In genomic region chr11:65381721-65382035, GRCh38 we compare ENCODE assay signal across 9 cellular contexts. TPM values are rescaled to one million over a fixed set of nuclear protein-coding genes. Genes with fewer than 3 reads are reported as not detected.
A peak's percentile ranks its signal among the peaks of the same experiment; 100 is the strongest.
DNase-seq lines count a peak whose midpoint lies in the region; ATAC-seq, FAIRE-seq and TF ChIP-seq lines count a peak whose summit lies in the region.
"Had no signal": no experiment of that assay in that cellular context is flagged by ENCODE, and none has a peak within 500 bp of the region (broad histone marks: within the 10 kb centered on the region; RNA-seq: fewer than 3 reads in every experiment).

No MANE protein-coding gene starts in this region.

- H3K27me3 ChIP-seq in IMR-90 (ENCODE audit: control insufficient read depth, insufficient read depth, low read length) = no peaks in the 10 kb centered on the region

- TF ChIP-seq CTCF in IMR-90 (conservative IDR thresholded peaks at IDR 0.05; ENCODE audit: low read depth, low read length) = no peak
- no peak for TF ChIP-seq CTCF in kidney (IDR thresholded peaks at IDR 0.05; ENCODE audit: borderline replicate concordance, extremely low read depth, insufficient read depth)

- CTCF ChIA-PET in IMR-90 (lab: Yijun Ruan, JAX) = interaction anchor here (0.6 to 1.1 kb wide), 2 partner anchors 10 to 90 kb away, joined by 3 read pairs; no protein-coding TSS in a partner anchor

- H3K4me3 Mint-ChIP-seq in stimulated activated naive CD8-positive, alpha-beta T cell treated with anti-CD3 and anti-CD28 coated beads, Interleukin-15, Interleukin-2, amounts not matched to agents 100 ng/mL and 50 ng/mL, for 24 hours = peak overlapping the region; percentile 89
- peak overlapping the region; percentile 87 for H3K4me3 Mint-ChIP-seq in activated naive CD8-positive, alpha-beta T cell treated with anti-CD3 and anti-CD28 coated beads for 36 hours

- peak overlapping the region; percentile 95 for H2BK5ac ChIP-seq in IMR-90 (ENCODE audit: low read depth, low read length, poor library complexity, severe bottlenecking)

- no peaks in the 10 kb centered on the region for H3K27me3 Mint-ChIP-seq in stimulated activated naive CD8-positive, alpha-beta T cell treated with anti-CD3 and anti-CD28 coated beads, Interleukin-15, Interleukin-2, amounts not matched to agents 100 ng/mL and 50 ng/mL, for 24 hours
- H3K27me3 Mint-ChIP-seq in activated naive CD8-positive, alpha-beta T cell treated with anti-CD3 and anti-CD28 coated beads for 36 hours = no peaks in the 10 kb centered on the region

- H3K56ac ChIP-seq in IMR-90 (ENCODE audit: extremely low read depth, insufficient read depth, low read length) = peak overlapping the region; percentile 81

- peak overlapping the region; percentile 93 for H2BK20ac ChIP-seq in IMR-90 (ENCODE audit: low read depth, low read length)

- H4K8ac ChIP-seq in IMR-90 (ENCODE audit: low read depth in 2 of 2, low read length in 2 of 2) = peak overlapping the region; percentile 66 to 88

- peak overlapping the region; percentile 66 for H2AK5ac ChIP-seq in IMR-90 (ENCODE audit: low read depth, low read length)

- H3K9me3 ChIP-seq in IMR-90 (ENCODE audit: control insufficient read depth, insufficient read depth, low read length) (no peaks in the 10 kb centered on the region), kidney (ENCODE audit: control insufficient read depth in 1 of 2, low read length in 2 of 2) (no peaks in the 10 kb centered on the region)

- peak overlapping the region; percentile 76 for H4K5ac ChIP-seq in IMR-90 (ENCODE audit: low read depth, low read length)

- WGBS in IMR-90 (ENCODE audit: extremely low coverage in 2 of 2, insufficient read length in 1 of 2), 2 experiments = no CpG with 5 or more reads among the region's 6 CpGs

- peak overlapping the region; percentile 99 for H3K27ac Mint-ChIP-seq in stimulated activated naive CD8-positive, alpha-beta T cell treated with anti-CD3 and anti-CD28 coated beads, Interleukin-15, Interleukin-2, amounts not matched to agents 100 ng/mL and 50 ng/mL, for 24 hours
- peak overlapping the region; percentile 99 for H3K27ac Mint-ChIP-seq in activated naive CD8-positive, alpha-beta T cell treated with anti-CD3 and anti-CD28 coated beads for 36 hours

- H3K9ac ChIP-seq in IMR-90 (ENCODE audit: low read depth, low read length) (peak overlapping the region; percentile 57), kidney (ENCODE audit: low read length in 2 of 2) (peak overlapping the region; percentile 71 to 86)

- peaks cover 56% of the 10 kb centered on the region for H3K4me1 Mint-ChIP-seq in stimulated activated naive CD8-positive, alpha-beta T cell treated with anti-CD3 and anti-CD28 coated beads, Interleukin-15, Interleukin-2, amounts not matched to agents 100 ng/mL and 50 ng/mL, for 24 hours (ENCODE audit: low read depth)
- peaks cover 50% of the 10 kb centered on the region for H3K4me1 Mint-ChIP-seq in activated naive CD8-positive, alpha-beta T cell treated with anti-CD3 and anti-CD28 coated beads for 36 hours

- H4K20me1 ChIP-seq in IMR-90 (ENCODE audit: insufficient read depth, low read length) = peaks cover 6% of the 10 kb centered on the region

- no peak for DNase-seq in stimulated activated naive CD8-positive, alpha-beta T cell treated with anti-CD3 and anti-CD28 coated beads, Interleukin-15, Interleukin-2, amounts not matched to agents 100 U/mL and 50 U/mL, for 24 hours
- DNase-seq in IMR-90 (no peak), kidney (no peak), substantia nigra (lab: John Stamatoyannopoulos, UW) (peak in 2 of 49 donors; percentile 29 to 50), NCI-H146 (lab: John Stamatoyannopoulos, UW) (no peak)
- no peak for DNase-seq in activated naive CD8-positive, alpha-beta T cell treated with anti-CD3 and anti-CD28 coated beads for 36 hours
- no peak for DNase-seq in stimulated activated CD4-positive, alpha-beta T cell treated with anti-CD3 and anti-CD28 coated beads, Interleukin-2, amount 100 ng/mL, for 24 hours

- no peaks in the 10 kb centered on the region for H3K36me3 ChIP-seq in IMR-90 (ENCODE audit: control insufficient read depth, insufficient read depth, low read length)
- H3K36me3 ChIP-seq in kidney (ENCODE audit: control insufficient read depth in 1 of 2, insufficient read depth in 2 of 2, low read length in 2 of 2) = no peaks in the 10 kb centered on the region

- H2BK120ac ChIP-seq in IMR-90 (ENCODE audit: low read depth, low read length) = peak overlapping the region; percentile 99

- no peak for TF ChIP-seq RAD21 in IMR-90 (IDR thresholded peaks at IDR 0.05; ENCODE audit: low read length)

- POLR2A ChIA-PET in IMR-90 (lab: Charles Lee; ENCODE audit: unreplicated experiment) = interaction anchor here (1.5 to 4.7 kb wide), 2 partner anchors 41 to 118 kb away, joined by 4 to 32 read pairs; partner anchors contain the start of genes MALAT1 and NEAT1

- no peaks in the 10 kb centered on the region for H3K36me3 Mint-ChIP-seq in stimulated activated naive CD8-positive, alpha-beta T cell treated with anti-CD3 and anti-CD28 coated beads, Interleukin-15, Interleukin-2, amounts not matched to agents 100 ng/mL and 50 ng/mL, for 24 hours (ENCODE audit: low read depth)
- H3K36me3 Mint-ChIP-seq in activated naive CD8-positive, alpha-beta T cell treated with anti-CD3 and anti-CD28 coated beads for 36 hours = no peaks in the 10 kb centered on the region

- H3K27ac ChIP-seq in IMR-90 (ENCODE audit: insufficient read depth, low read length) = peak overlapping the region; percentile 89
- peak overlapping the region; percentile 94 to 100 for H3K27ac ChIP-seq in kidney (ENCODE audit: low read depth in 2 of 2, low read length in 2 of 2)
- peak overlapping the region; percentile 100 for H3K27ac ChIP-seq in substantia nigra (ENCODE audit: low read depth, low read length, poor library complexity, severe bottlenecking)

- H3K23ac ChIP-seq in IMR-90 (ENCODE audit: low read depth, low read length) = peak overlapping the region; percentile 88

- no peak for TF ChIP-seq POLR2A in IMR-90 (IDR thresholded peaks at IDR 0.05; ENCODE audit: low read depth, low read length)

- H3K9me1 ChIP-seq in IMR-90 (ENCODE audit: insufficient read depth, low read length) = peaks cover 24% of the 10 kb centered on the region

- dilution Hi-C loops in IMR-90 (cut with HindIII; ENCODE audit: low sequenced_read_pairs, unreplicated experiment) = no loop called here

- H3K18ac ChIP-seq in IMR-90 (ENCODE audit: low read depth, low read length) = peak overlapping the region; percentile 45

- H3K4me1 ChIP-seq in IMR-90 (ENCODE audit: control insufficient read depth, insufficient read depth, low read length) (peaks cover 27% of the 10 kb centered on the region), kidney (ENCODE audit: control insufficient read depth in 1 of 2, insufficient read depth in 1 of 2, low read depth in 1 of 2, low read length in 2 of 2) (peaks cover 62 to 73% of the 10 kb centered on the region in 2 donors)

- peak overlapping the region; percentile 51 for H3K4me2 ChIP-seq in IMR-90 (ENCODE audit: low read depth, low read length)

- H2AFZ ChIP-seq in IMR-90 (replicated peaks; ENCODE audit: low read length, poor library complexity) = peak overlapping the region; percentile 96

- peaks cover 14 to 54% of the 10 kb centered on the region in 2 experiments for H3K79me1 ChIP-seq in IMR-90 (ENCODE audit: low read depth in 1 of 2, low read length in 2 of 2)

- no TSS peak for BruUV-seq in IMR-90 (replicated peaks; lab: Mats Ljungman, UMichigan)

- H3K4ac ChIP-seq in IMR-90 (ENCODE audit: low read depth, low read length) = peak overlapping the region; percentile 99

- no peak for FAIRE-seq in kidney (lab: Jason Lieb, UNC)
- FAIRE-seq: islet of Langerhans had no signal

- in situ Hi-C loops in IMR-90 (cut with MboI; ENCODE audit: low sequenced_read_pairs) = no loop called here

- peak overlapping the region; percentile 95 for H4K91ac ChIP-seq in IMR-90 (ENCODE audit: insufficient read depth, low read depth, low read length)

- no peak for ATAC-seq in stimulated activated naive CD8-positive, alpha-beta T cell treated with anti-CD3 and anti-CD28 coated beads, Interleukin-15, Interleukin-2, amounts not matched to agents 100 U/mL and 50 U/mL, for 24 hours
- ATAC-seq in IMR-90 (ENCODE audit: low read depth) = peak; percentile 2

- peak overlapping the region; percentile 1 for H3K4me3 ChIP-seq in IMR-90 (ENCODE audit: insufficient read depth, low read depth, low read length)
- H3K4me3 ChIP-seq in kidney (ENCODE audit: low read length in 2 of 2) = peak overlapping the region; percentile 42 to 62

- no peaks in the 10 kb centered on the region for H3K9me3 Mint-ChIP-seq in stimulated activated naive CD8-positive, alpha-beta T cell treated with anti-CD3 and anti-CD28 coated beads, Interleukin-15, Interleukin-2, amounts not matched to agents 100 ng/mL and 50 ng/mL, for 24 hours
- H3K9me3 Mint-ChIP-seq in activated naive CD8-positive, alpha-beta T cell treated with anti-CD3 and anti-CD28 coated beads for 36 hours = no peaks in the 10 kb centered on the region

- peak overlapping the region; percentile 87 for H2BK15ac ChIP-seq in IMR-90 (ENCODE audit: low read depth, low read length)

- peak overlapping the region; percentile 97 for H3K14ac ChIP-seq in IMR-90 (replicated peaks; ENCODE audit: low read depth, low read length)

- intact Hi-C loops in IMR-90 (cut with micrococcal nuclease) = loop anchor here (1.0 to 5.0 kb wide), 3 partner anchors 40 to 191 kb away; partner anchors contain the start of genes FAM89B and ZNRD2
- intact Hi-C loops in kidney (cut with DNase I) = no loop called here

- H2AK9ac ChIP-seq in IMR-90 (replicated peaks; ENCODE audit: low read depth, low read length, poor library complexity) = peak overlapping the region; percentile 96

RNA-seq across cellular contexts. Expression of gene SLC25A45, which starts 0.8 kb away (rescaled TPM):
- total RNA-seq in IMR-90 (2012; rRNA removed) = 0.56 and 0.72 TPM in 2 replicates
- polyA plus RNA-seq in IMR-90 (2012; rRNA removed) = 1.2 and 1.3 TPM in 2 replicates
- polyA plus RNA-seq in IMR-90 (2012; cell fraction: cytosol; rRNA removed) = 0.69 and 1.5 TPM in 2 replicates
- 5.8 and 7.2 TPM in 2 replicates for polyA plus RNA-seq in IMR-90 (2012; cell fraction: nucleus; rRNA removed; ENCODE audit: low replicate concordance)
- 10 to 100 TPM; 15.4 to 15.7 TPM for total RNA-seq in activated naive CD8-positive, alpha-beta T cell treated with anti-CD3 and anti-CD28 coated beads for 36 hours
- total RNA-seq in kidney = 14.7 TPM
- polyA plus RNA-seq in kidney (ENCODE audit: insufficient read depth, low read depth, low replicate concordance) = 4.1 TPM

RNA-seq across cellular contexts. Expression of gene FRMD8, which starts 4.8 kb away (rescaled TPM):
- total RNA-seq in IMR-90 (2012; rRNA removed) = 10.8 and 11.3 TPM in 2 replicates
- polyA plus RNA-seq in IMR-90 (2012; rRNA removed) = 19.8 and 22.5 TPM in 2 replicates
- 30.0 and 36.2 TPM in 2 replicates for polyA plus RNA-seq in IMR-90 (2012; cell fraction: cytosol; rRNA removed)
- polyA plus RNA-seq in IMR-90 (2012; cell fraction: nucleus; rRNA removed; ENCODE audit: low replicate concordance) = 33.2 and 66.1 TPM in 2 replicates
- total RNA-seq in activated naive CD8-positive, alpha-beta T cell treated with anti-CD3 and anti-CD28 coated beads for 36 hours = 10 to 100 TPM; 33.1 to 36.3 TPM
- total RNA-seq in kidney = 41.3 TPM
- polyA plus RNA-seq in kidney (ENCODE audit: insufficient read depth, low read depth, low replicate concordance) = 9.4 TPM

RNA-seq across cellular contexts. Expression of gene TIGD3, which starts 27.1 kb away (rescaled TPM):
- total RNA-seq in IMR-90 (2012; rRNA removed) (0.28 TPM in 1 of 2 replicates, not detected in the other), kidney (0.19 TPM)
- polyA plus RNA-seq in IMR-90 (2012; rRNA removed) (0.12 TPM in 1 of 2 replicates, not detected in the other), kidney (ENCODE audit: insufficient read depth, low read depth, low replicate concordance) (0.95 TPM)
- polyA plus RNA-seq in IMR-90 (2012; cell fraction: cytosol; rRNA removed) = 0.06 and 0.11 TPM in 2 replicates
- 0.46 and 0.78 TPM in 2 replicates for polyA plus RNA-seq in IMR-90 (2012; cell fraction: nucleus; rRNA removed; ENCODE audit: low replicate concordance)
- total RNA-seq in activated naive CD8-positive, alpha-beta T cell treated with anti-CD3 and anti-CD28 coated beads for 36 hours = under 1 TPM; 0.49 to 0.54 TPM

RNA-seq across cellular contexts. Expression of gene NEAT1, which starts 40.9 kb away (rescaled TPM):
- total RNA-seq in IMR-90 (2012; rRNA removed) = 30.1 and 38.0 TPM in 2 replicates
- polyA plus RNA-seq in IMR-90 (2012; rRNA removed) = 56.3 and 114 TPM in 2 replicates
- 12.5 and 21.1 TPM in 2 replicates for polyA plus RNA-seq in IMR-90 (2012; cell fraction: cytosol; rRNA removed)
- polyA plus RNA-seq in IMR-90 (2012; cell fraction: nucleus; rRNA removed; ENCODE audit: low replicate concordance) = 237 and 1,050 TPM in 2 replicates
- total RNA-seq in activated naive CD8-positive, alpha-beta T cell treated with anti-CD3 and anti-CD28 coated beads for 36 hours = 100 to 1,000 TPM; 136 to 155 TPM
- total RNA-seq in kidney = 1,006 TPM
- polyA plus RNA-seq in kidney (ENCODE audit: insufficient read depth, low read depth, low replicate concordance) = 595 TPM

RNA-seq across cellular contexts. Expression of gene DPF2, which starts 48.0 kb away (rescaled TPM):
- total RNA-seq in IMR-90 (2012; rRNA removed) = 37.2 and 42.8 TPM in 2 replicates
- polyA plus RNA-seq in IMR-90 (2012; rRNA removed) = 54.3 and 62.5 TPM in 2 replicates
- 41.8 and 53.8 TPM in 2 replicates for polyA plus RNA-seq in IMR-90 (2012; cell fraction: cytosol; rRNA removed)
- 72.6 and 78.3 TPM in 2 replicates for polyA plus RNA-seq in IMR-90 (2012; cell fraction: nucleus; rRNA removed; ENCODE audit: low replicate concordance)
- total RNA-seq in activated naive CD8-positive, alpha-beta T cell treated with anti-CD3 and anti-CD28 coated beads for 36 hours = 10 to 100 TPM; 50.5 to 54.9 TPM
- 58.5 TPM for total RNA-seq in kidney
- polyA plus RNA-seq in kidney (ENCODE audit: insufficient read depth, low read depth, low replicate concordance) = 25.9 TPM
